Comparison of ENCODE assay signal across 18 cellular contexts in genomic region chr3:71885001-71885400, GRCh38.
DNase-seq lines count a peak whose midpoint lies in the region; ATAC-seq, FAIRE-seq and TF ChIP-seq lines count a peak whose summit lies in the region.
"Had no signal": no experiment of that assay in that cellular context is flagged by ENCODE, and none has a peak within 500 bp of the region (broad histone marks: within the 10 kb centered on the region; RNA-seq: fewer than 3 reads in every experiment).

No MANE protein-coding gene starts in this region.

- H2BK120ac ChIP-seq in H1 (replicated peaks; ENCODE audit: low read depth, low read length) (no peak overlapping the region), mesendoderm (ENCODE audit: low read depth, low read length) (no peak overlapping the region)

- POLR2A ChIA-PET in H1 (lab: Charles Lee; ENCODE audit: partially characterized antibody), result no interaction called here

- TF ChIP-seq POLR2A in H1 (IDR thresholded peaks at IDR 0.05; ENCODE audit: control extremely low read depth in 1 of 2, low read depth in 2 of 2, low read length in 2 of 2), result no peak

- H2BK20ac ChIP-seq in H1 (ENCODE audit: low read length), result no peak overlapping the region

- H4K5ac ChIP-seq in H1 (ENCODE audit: insufficient read length, low read depth, low read length) (no peak overlapping the region), mesendoderm (ENCODE audit: low read length) (no peak overlapping the region)

- H3K9ac ChIP-seq in HUES48 (ENCODE audit: low read depth, low read length) (no peak overlapping the region), H1 (replicated peaks in 1 of 4; ENCODE audit: extremely low read depth in 1 of 4, low read depth in 3 of 4, low read length in 3 of 4) (no peak overlapping the region), mesendoderm (ENCODE audit: low read length) (no peak overlapping the region)

- ATAC-seq in HG02678 (IDR thresholded peaks at IDR 0.05; ENCODE audit: unreplicated experiment), result no peak
- ATAC-seq: K562 had no signal

- H3K27ac ChIP-seq in HUES48 (ENCODE audit: low read depth, low read length), result peak overlapping the region; percentile 37
- no peak overlapping the region for H3K27ac ChIP-seq in H1 (ENCODE audit: low read depth, low read length)
- H3K27ac ChIP-seq in mesendoderm (ENCODE audit: low read depth, low read length), result no peak overlapping the region

- H2AK5ac ChIP-seq in H1 (ENCODE audit: low read depth, low read length) (no peak overlapping the region), mesendoderm (ENCODE audit: low read length) (no peak overlapping the region)

- no peak overlapping the region for H2BK15ac ChIP-seq in H1 (ENCODE audit: low read length)
- no peak overlapping the region for H2BK15ac ChIP-seq in mesendoderm (replicated peaks; ENCODE audit: low read depth)

- no peak overlapping the region for H4K8ac ChIP-seq in H1 (ENCODE audit: extremely low read depth, insufficient read depth, low read length)
- H4K8ac ChIP-seq in mesendoderm (ENCODE audit: low read depth, low read length), result no peak overlapping the region

- no peaks in the 10 kb centered on the region for H3K36me3 ChIP-seq in HUES48 (ENCODE audit: control insufficient read depth, insufficient read depth, low read length)
- H3K36me3 ChIP-seq in H1 (ENCODE audit: control insufficient read depth in 2 of 4, insufficient read depth in 4 of 4, low read length in 3 of 4), result no peaks in the 10 kb centered on the region
- no peaks in the 10 kb centered on the region for H3K36me3 ChIP-seq in mesendoderm (ENCODE audit: control insufficient read depth, insufficient read depth, low read length)
- H3K36me3 ChIP-seq: HAP-1 had no signal

- H2BK12ac ChIP-seq in H1 (ENCODE audit: low read depth, low read length), result no peak overlapping the region

- TF ChIP-seq CTCF in H1 (IDR thresholded peaks at IDR 0.05; ENCODE audit: control extremely low read depth in 1 of 3, insufficient read depth in 1 of 3, low read depth in 1 of 3, low read length in 3 of 3), result no peak
- TF ChIP-seq CTCF in retinal pigment epithelial cell (conservative IDR thresholded peaks at IDR 0.05; ENCODE audit: low read depth, low read length), result no peak
- no peak for TF ChIP-seq CTCF in GM20000 (IDR thresholded peaks at IDR 0.05; ENCODE audit: extremely low read depth, missing control alignments)

- H3K23ac ChIP-seq in H1 (ENCODE audit: insufficient read length), result no peak overlapping the region
- H3K23ac ChIP-seq in mesendoderm (ENCODE audit: low read length), result no peak overlapping the region

- H3K18ac ChIP-seq in H1 (ENCODE audit: extremely low read depth, low read length) (no peak overlapping the region), mesendoderm (ENCODE audit: low read length) (no peak overlapping the region)

- H4K91ac ChIP-seq in H1 (replicated peaks; ENCODE audit: insufficient read length, low read length), result no peak overlapping the region

- no peak for TF ChIP-seq EP300 in H1 (IDR thresholded peaks at IDR 0.05; ENCODE audit: borderline replicate concordance in 1 of 2, low read depth in 2 of 2, low read length in 2 of 2)

- DNase-seq in H1 (ENCODE audit: low read depth in 1 of 2, low spot score in 2 of 2) (no peak), mesendoderm (peak; percentile 72), retinal pigment epithelial cell (ENCODE audit: low read depth) (peak; percentile 61), hepatic stellate cell (ENCODE audit: low spot score) (no peak), GM20000 (ENCODE audit: low spot score) (no peak)
- DNase-seq in stimulated activated CD4-positive, alpha-beta T cell treated with anti-CD3 and anti-CD28 coated beads, Interleukin-4, amount 100 ng/mL, for 4 hours, result no peak
- DNase-seq: C1 segment of cervical spinal cord, DMS 273 treated with DMSO at 0.1 percent for 48 hours, NCI-H1417 treated with DMSO at 0.1 percent for 48 hours, NCI-H1930, SHP77 treated with DMSO at 0.1 percent for 48 hours had no signal

- H3K27me3 ChIP-seq in HUES48 (ENCODE audit: control insufficient read depth, insufficient read depth, low read length) (no peaks in the 10 kb centered on the region), H1 (replicated peaks in 1 of 4; ENCODE audit: control insufficient read depth in 3 of 4, extremely low read depth in 1 of 4, insufficient read depth in 3 of 4, low read length in 3 of 4) (no peaks in the 10 kb centered on the region), mesendoderm (ENCODE audit: insufficient read depth, low read length, poor library complexity) (no peaks in the 10 kb centered on the region)

- H3K4me3 ChIP-seq in HUES48 (ENCODE audit: low read depth, low read length) (no peak overlapping the region), H1 (ENCODE audit: extremely low read depth in 1 of 4, insufficient read depth in 2 of 4, low read depth in 3 of 4, low read length in 4 of 4) (no peak overlapping the region), mesendoderm (ENCODE audit: low read length) (no peak overlapping the region), retinal pigment epithelial cell (ENCODE audit: low read length) (no peak overlapping the region)
- H3K4me3 ChIP-seq: HAP-1, K562 had no signal

- H3K14ac ChIP-seq in H1 (ENCODE audit: insufficient read length), result no peak overlapping the region

- no peaks in the 10 kb centered on the region for H4K20me1 ChIP-seq in H1 (replicated peaks in 1 of 2; ENCODE audit: control insufficient read depth in 1 of 2, insufficient read depth in 2 of 2, low read length in 2 of 2)

- H3K9me3 ChIP-seq in HUES48 (ENCODE audit: control insufficient read depth, insufficient read depth, low read length) (no peaks in the 10 kb centered on the region), H1 (ENCODE audit: insufficient read depth in 2 of 2, low read depth in 1 of 2, low read length in 1 of 2) (no peaks in the 10 kb centered on the region)
- H3K9me3 ChIP-seq: HAP-1 had no signal

- H3K56ac ChIP-seq in H1 (replicated peaks; ENCODE audit: insufficient read length, low read depth, low read length), result no peak overlapping the region
- H3K56ac ChIP-seq in mesendoderm (ENCODE audit: low read length), result no peak overlapping the region

- H3K4ac ChIP-seq in H1 (replicated peaks; ENCODE audit: insufficient read length, low read depth, low read length), result no peak overlapping the region
- H3K4ac ChIP-seq in mesendoderm (ENCODE audit: low read depth, low read length), result no peak overlapping the region

- H3K79me1 ChIP-seq in H1 (ENCODE audit: low read depth, low read length) (no peaks in the 10 kb centered on the region), mesendoderm (ENCODE audit: low read length) (no peaks in the 10 kb centered on the region)

- CTCF ChIA-PET in H1 (lab: Charles Lee; ENCODE audit: partially characterized antibody), result interaction anchor here (1.3 to 3.4 kb wide), 3 partner anchors 9 to 25 kb away, joined by 3 to 23 read pairs (median 6); no protein-coding TSS in a partner anchor

- no peak overlapping the region for H3K4me2 ChIP-seq in H1 (ENCODE audit: insufficient read depth in 1 of 2, low read depth in 2 of 2, low read length in 2 of 2)
- no peak overlapping the region for H3K4me2 ChIP-seq in mesendoderm (ENCODE audit: low read length)

- H2BK5ac ChIP-seq in H1 (ENCODE audit: low read depth, low read length), result no peak overlapping the region
- no peak overlapping the region for H2BK5ac ChIP-seq in mesendoderm (ENCODE audit: low read length)

- no peak for FAIRE-seq in H1 (lab: Jason Lieb, UNC)
- FAIRE-seq: GM12892, HTR-8/SVneo, K562, RCC 7860 had no signal

- no peak overlapping the region for H2AFZ ChIP-seq in H1 (ENCODE audit: low read length)

- no peak for TF ChIP-seq RAD21 in H1 (IDR thresholded peaks at IDR 0.05 in 1 of 2, conservative IDR thresholded peaks at IDR 0.05 in 1 of 2; ENCODE audit: low read depth in 2 of 2, low read length in 2 of 2)

- no peaks in the 10 kb centered on the region for H3K23me2 ChIP-seq in H1 (ENCODE audit: low read depth, low read length)

- H3K4me1 ChIP-seq in HUES48 (ENCODE audit: control insufficient read depth, insufficient read depth, low read length), result peaks cover 11% of the 10 kb centered on the region
- peaks cover 0 to 4% (median 1%) of the 10 kb centered on the region in 4 experiments; a peak in 1 of 7 replicates for H3K4me1 ChIP-seq in H1 (replicated peaks in 1 of 4; ENCODE audit: control insufficient read depth in 3 of 4, insufficient read depth in 4 of 4, low read length in 3 of 4)
- H3K4me1 ChIP-seq in mesendoderm (ENCODE audit: control insufficient read depth, low read depth, low read length), result peaks cover 2% of the 10 kb centered on the region

- no peaks in the 10 kb centered on the region for H3K79me2 ChIP-seq in H1 (ENCODE audit: control insufficient read depth in 1 of 2, insufficient read depth in 2 of 2, low read length in 2 of 2)
- no peaks in the 10 kb centered on the region for H3K79me2 ChIP-seq in mesendoderm (ENCODE audit: control insufficient read depth, insufficient read depth, low read length)

TF ChIP-seq in H1, 55 proteins besides CTCF, POLR2A, EP300 and RAD21:
- TF ChIP-seq KDM1A (IDR thresholded peaks at IDR 0.05; ENCODE audit: borderline replicate concordance, low read length), result no peak
- TF ChIP-seq TEAD4 (IDR thresholded peaks at IDR 0.05; ENCODE audit: low read depth, low read length), result peak; percentile 62; the same call in 1 of the 2 replicates
- no peak for TF ChIP-seq SIX5 (IDR thresholded peaks at IDR 0.05; ENCODE audit: low read depth, low read length)

Comparison
In these comparisons a context has a peak if more than half of its experiments do, and no peak if none do; other contexts are left out.
1. DNase-seq: peak in mesendoderm (single experiment) and retinal pigment epithelial cell (single experiment); none in H1 (0 of 2), stimulated activated CD4-positive, alpha-beta T cell treated with anti-CD3 and anti-CD28 coated beads, Interleukin-4, amount 100 ng/mL, for 4 hours (0 of 2), hepatic stellate cell (single experiment) and GM20000 (single experiment).